8 cellular contexts compared by ENCODE assay signal in the genomic region with DNA sequence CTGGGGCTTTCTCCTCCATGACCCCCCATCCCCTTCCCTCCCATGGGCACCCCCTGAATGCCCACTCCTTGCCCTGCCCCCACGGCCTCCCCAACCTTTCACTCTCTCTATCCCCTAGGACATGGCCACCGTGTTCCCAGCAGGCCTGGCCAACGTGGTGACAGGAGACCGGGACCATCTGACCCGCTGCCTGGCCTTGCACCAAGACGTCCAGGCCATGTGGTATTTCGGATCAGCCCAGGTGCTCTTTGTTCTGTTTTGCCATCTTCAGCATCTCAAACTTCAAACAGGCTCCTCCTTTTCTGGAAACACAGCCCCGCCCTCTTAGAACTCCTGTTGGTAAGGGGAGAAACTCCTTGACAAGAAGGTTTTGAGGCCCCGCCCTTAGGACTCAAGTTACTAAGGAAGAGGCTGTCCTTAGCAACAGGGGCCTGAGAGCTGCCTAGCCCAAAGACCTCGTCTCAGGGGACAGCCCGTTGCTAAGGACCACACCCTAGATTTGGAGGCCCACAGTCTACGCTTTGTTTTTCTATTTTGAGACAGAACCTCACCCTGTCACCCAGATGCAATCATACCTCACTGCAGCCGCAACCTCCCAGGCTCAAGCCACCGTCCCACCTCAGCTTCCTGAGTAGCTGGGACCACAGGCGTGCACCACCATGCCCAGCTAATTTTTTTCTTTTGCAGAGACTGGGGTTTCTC. TPM values are rescaled to one million over a fixed set of nuclear protein-coding genes. Genes with fewer than 3 reads are reported as not detected.
DNase-seq lines count a peak whose midpoint lies in the region; TF ChIP-seq lines count a peak whose summit lies in the region.

No MANE protein-coding gene starts in this region.

- H3K36me3 ChIP-seq in HAP-1 (replicated peaks) (peaks cover 6% of the 10 kb centered on the region; the same call in 1 of the 2 replicates), skeletal muscle tissue (ENCODE audit: control insufficient read depth in 3 of 3, insufficient read depth in 3 of 3, low read length in 3 of 3) (peaks cover 3 to 6% (median 4%) of the 10 kb centered on the region in 3 donors)

- H3K4me1 ChIP-seq in HAP-1 (peaks cover 3% of the 10 kb centered on the region), skeletal muscle tissue (ENCODE audit: control insufficient read depth in 3 of 3, insufficient read depth in 3 of 3, low read length in 3 of 3) (peaks cover 12 to 23% (median 18%) of the 10 kb centered on the region in 3 donors)

- H3K4me3 ChIP-seq in HAP-1 (no peak overlapping the region), fibroblast of villous mesenchyme (ENCODE audit: low read depth, low read length) (no peak overlapping the region), skeletal muscle tissue (ENCODE audit: low read length in 3 of 3) (no peak overlapping the region)

- H3K9me3 ChIP-seq in HAP-1 (no peaks in the 10 kb centered on the region), skeletal muscle tissue (ENCODE audit: control insufficient read depth in 3 of 3, low read length in 3 of 3) (no peaks in the 10 kb centered on the region)

- peak; percentile 70 for DNase-seq in GF-D8 (lab: John Stamatoyannopoulos, UW)
- DNase-seq in HAP-1 (ENCODE audit: low spot score in 2 of 2) = peak; percentile 91 to 94
- peak; percentile 75 to 90 for DNase-seq in NCI-H524 (lab: John Stamatoyannopoulos, UW)
- DNase-seq in activated T-cell treated with anti-CD3 and anti-CD28 coated beads for 48 hours (ENCODE audit: low read depth) = peak; percentile 62
- DNase-seq in fibroblast of villous mesenchyme (ENCODE audit: low read depth) = peak; percentile 84
- DNase-seq in NCI-H146 (lab: John Stamatoyannopoulos, UW) = no peak
- DNase-seq in LoVo (ENCODE audit: low spot score) = no peak

- H3K27ac ChIP-seq in skeletal muscle tissue (ENCODE audit: low read depth, low read length) = peak overlapping the region; percentile 60

- no peak for TF ChIP-seq CTCF in fibroblast of villous mesenchyme (IDR thresholded peaks at IDR 0.05; ENCODE audit: insufficient read depth, low read depth, low read length)

- in situ Hi-C loops in HAP-1 (cut with MboI; ENCODE audit: low sequenced_read_pairs) = no loop called here

- H3K27me3 ChIP-seq in HAP-1 (ENCODE audit: low read depth) = no peaks in the 10 kb centered on the region
- H3K27me3 ChIP-seq in skeletal muscle tissue (ENCODE audit: control insufficient read depth in 3 of 3, insufficient read depth in 3 of 3, low read length in 3 of 3) = no peaks in the 10 kb centered on the region

- H3K9ac ChIP-seq in skeletal muscle tissue (ENCODE audit: low read depth in 1 of 3, low read length in 3 of 3) = no peak overlapping the region

RNA-seq across cellular contexts. Expression of a gene that starts 5.1 kb away (rescaled TPM):
- 2.6 and 4.8 TPM in 2 replicates for total RNA-seq in fibroblast of villous mesenchyme
- total RNA-seq in skeletal muscle tissue = 0.52 TPM

RNA-seq across cellular contexts. Expression of a gene that starts 15.9 kb away (rescaled TPM):
- 17.7 and 40.6 TPM in 2 replicates for total RNA-seq in fibroblast of villous mesenchyme
- 20.9 TPM for total RNA-seq in skeletal muscle tissue

RNA-seq across cellular contexts. Expression of a gene that starts 17.3 kb away (rescaled TPM):
- total RNA-seq in fibroblast of villous mesenchyme (91.1 and 107 TPM in 2 replicates), skeletal muscle tissue (56.4 TPM)

RNA-seq across cellular contexts. Expression of a gene that starts 18.5 kb away (rescaled TPM):
- total RNA-seq in fibroblast of villous mesenchyme (1,887 and 2,774 TPM in 2 replicates), skeletal muscle tissue (4,175 TPM)

RNA-seq across cellular contexts. Expression of a gene that starts 27.3 kb away (rescaled TPM):
- total RNA-seq in fibroblast of villous mesenchyme = 1,679 and 1,912 TPM in 2 replicates
- total RNA-seq in skeletal muscle tissue = 5,888 TPM

Comparison
In these comparisons a context has a peak if more than half of its experiments do, and no peak if none do; other contexts are left out.
1. DNase-seq: peak in GF-D8 (single experiment), HAP-1 (2 of 2), NCI-H524 (2 of 2), activated T-cell treated with anti-CD3 and anti-CD28 coated beads for 48 hours (single experiment) and fibroblast of villous mesenchyme (single experiment); none in NCI-H146 (single experiment) and LoVo (single experiment).